Comparison of ENCODE assay signal across 7 cellular contexts in the genomic region with DNA sequence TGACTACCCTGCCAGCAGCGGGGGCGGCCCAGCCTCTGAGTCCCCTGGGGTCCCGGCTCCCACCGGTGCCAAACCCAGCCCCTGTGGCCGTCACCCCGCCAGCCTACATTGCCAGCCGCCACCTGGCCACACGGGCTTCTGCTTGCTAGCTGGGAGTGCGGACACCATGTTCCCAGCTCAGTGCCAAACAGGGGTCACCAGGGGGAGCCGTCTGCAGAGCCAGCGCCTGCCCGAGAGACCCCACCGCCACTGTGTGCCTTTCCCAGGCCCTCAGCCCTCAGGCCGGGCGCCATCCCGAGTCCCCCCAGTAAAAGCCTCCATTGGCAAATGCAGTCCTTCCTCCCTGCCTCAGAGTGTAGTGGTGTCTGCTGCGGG.
DNase-seq lines count a peak whose midpoint lies in the region; ATAC-seq and TF ChIP-seq lines count a peak whose summit lies in the region.
"Not testable (repeated sequence)": the region's sequence is repeated elsewhere in the genome, so short reads cannot be mapped to it uniquely, and the experiment has no call there.

No MANE protein-coding gene starts in this region.

- not testable (repeated sequence) for H4K20me1 ChIP-seq in osteoblast (ENCODE audit: insufficient read depth, low read length)

- H3K79me2 ChIP-seq in osteoblast (ENCODE audit: insufficient read depth, low read length) = not testable (repeated sequence)

- not testable (repeated sequence) for H3K27me3 Mint-ChIP-seq in activated CD4-positive, alpha-beta T cell treated with anti-CD3 and anti-CD28 coated beads, Interleukin-2, amount 10 ng/mL, durations not matched to agents 24 days and 14 days; chondrocyte (ENCODE audit: low read depth); type B pancreatic cell

- not testable (repeated sequence) for H3K9me3 ChIP-seq in WERI-Rb-1 (ENCODE audit: severe bottlenecking); osteoblast (ENCODE audit: low read depth, low read length)

- not testable (repeated sequence) for H3K4me3 ChIP-seq in WERI-Rb-1 (ENCODE audit: low read depth, low read length); osteoblast (ENCODE audit: insufficient read depth, low read length)

- not testable (repeated sequence) for H3K36me3 Mint-ChIP-seq in activated CD4-positive, alpha-beta T cell treated with anti-CD3 and anti-CD28 coated beads, Interleukin-2, amount 10 ng/mL, durations not matched to agents 24 days and 14 days (ENCODE audit: low read depth); chondrocyte (ENCODE audit: low read depth); type B pancreatic cell

- intact Hi-C loops in activated CD4-positive, alpha-beta T cell treated with anti-CD3 and anti-CD28 coated beads, Interleukin-2, amount 10 ng/mL, durations not matched to agents 24 days and 14 days (cut with micrococcal nuclease); posterior vena cava (cut with DNase I); sciatic nerve (cut with DNase I): not testable (repeated sequence)

- not testable (repeated sequence) for H3K9me3 Mint-ChIP-seq in activated CD4-positive, alpha-beta T cell treated with anti-CD3 and anti-CD28 coated beads, Interleukin-2, amount 10 ng/mL, durations not matched to agents 24 days and 14 days; type B pancreatic cell
- peaks cover 17% of the 10 kb centered on the region for H3K9me3 Mint-ChIP-seq in chondrocyte (ENCODE audit: low read depth)

- not testable (repeated sequence) for H2AFZ ChIP-seq in osteoblast (ENCODE audit: low read length)

- not testable (repeated sequence) for H3K4me1 Mint-ChIP-seq in activated CD4-positive, alpha-beta T cell treated with anti-CD3 and anti-CD28 coated beads, Interleukin-2, amount 10 ng/mL, durations not matched to agents 24 days and 14 days; chondrocyte (ENCODE audit: low read depth); type B pancreatic cell (ENCODE audit: unreplicated experiment)

- 0 out of 2 replicates have a peak, but pooled peaks have one; percentile 6 for TF ChIP-seq CTCF in WERI-Rb-1 (IDR thresholded peaks at IDR 0.05; ENCODE audit: low read depth, low read length)
- TF ChIP-seq CTCF in chondrocyte (IDR thresholded peaks at IDR 0.05); osteoblast (IDR thresholded peaks at IDR 0.05; ENCODE audit: extremely low read depth, low read depth, low read length); type B pancreatic cell (conservative IDR thresholded peaks at IDR 0.05): not testable (repeated sequence)

- not testable (repeated sequence) for H3K27ac ChIP-seq in WERI-Rb-1; osteoblast (ENCODE audit: low read depth, low read length)

- ATAC-seq in sciatic nerve = not testable (repeated sequence)

- DNase-seq in WERI-Rb-1 = not testable (repeated sequence)
- DNase-seq in activated CD4-positive, alpha-beta T cell treated with anti-CD3 and anti-CD28 coated beads, Interleukin-2, amount 10 ng/mL, durations not matched to agents 24 days and 14 days = peak; percentile 21
- DNase-seq in chondrocyte (ENCODE audit: low spot score) (peak; percentile 81), osteoblast (ENCODE audit: insufficient read length, low spot score, missing footprints) (peak; percentile 21), posterior vena cava (ENCODE audit: low spot score) (peak; percentile 75), sciatic nerve (ENCODE audit: low spot score) (peak; percentile 38), type B pancreatic cell (ENCODE audit: extremely low spot score, unreplicated experiment) (peak; percentile 60)

- H3K4me3 Mint-ChIP-seq in activated CD4-positive, alpha-beta T cell treated with anti-CD3 and anti-CD28 coated beads, Interleukin-2, amount 10 ng/mL, durations not matched to agents 24 days and 14 days; chondrocyte (ENCODE audit: unreplicated experiment); type B pancreatic cell: not testable (repeated sequence)

- not testable (repeated sequence) for H3K27ac Mint-ChIP-seq in activated CD4-positive, alpha-beta T cell treated with anti-CD3 and anti-CD28 coated beads, Interleukin-2, amount 10 ng/mL, durations not matched to agents 24 days and 14 days; chondrocyte (ENCODE audit: unreplicated experiment); type B pancreatic cell

- not testable (repeated sequence) for H3K36me3 ChIP-seq in WERI-Rb-1; osteoblast (ENCODE audit: insufficient read depth, low read length)

- not testable (repeated sequence) for H3K4me1 ChIP-seq in osteoblast (ENCODE audit: insufficient read depth, low read length)

- H3K27me3 ChIP-seq in WERI-Rb-1 (ENCODE audit: insufficient read depth, low read depth, severe bottlenecking) = not testable (repeated sequence)
- peaks cover 14% of the 10 kb centered on the region for H3K27me3 ChIP-seq in osteoblast (ENCODE audit: insufficient read depth, low read length)

- not testable (repeated sequence) for H3K4me2 ChIP-seq in osteoblast (ENCODE audit: insufficient read depth, low read length)
